ENCODE assay signal across 25 cellular contexts in the genomic region with DNA sequence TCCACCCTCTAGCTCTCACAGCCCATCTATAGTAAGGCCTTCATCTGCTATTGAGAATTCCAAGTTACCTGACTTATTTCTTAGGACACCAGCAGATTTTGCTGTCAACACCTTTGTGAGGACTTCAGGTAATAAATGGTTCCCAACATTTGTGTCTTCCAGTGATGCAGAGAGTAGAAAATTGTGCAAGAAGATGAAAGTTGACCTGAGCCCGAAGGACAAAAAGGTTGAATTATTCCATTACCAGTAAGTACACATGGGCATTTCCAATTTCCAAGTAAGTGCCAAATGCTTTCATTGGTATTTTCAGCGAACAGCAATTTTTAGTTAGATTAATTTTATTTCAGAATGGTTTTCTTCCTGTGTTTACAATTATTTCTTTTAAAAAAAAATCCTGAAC.
"Had no signal": no experiment of that assay in that cellular context is flagged by ENCODE, and none has a peak within 500 bp of the region (broad histone marks: within the 10 kb centered on the region; RNA-seq: fewer than 3 reads in every experiment).

No MANE protein-coding gene starts in this region.

- DNase-seq: heart right ventricle; hippocampal formation; kidney glomerular epithelial cell; left cardiac atrium; left lung; midbrain; mucosa of descending colon; naive thymus-derived CD4-positive, alpha-beta T cell; ovary; retina; right cardiac atrium; sigmoid colon; small intestine; stimulated activated CD4-positive, alpha-beta T cell treated with anti-CD3 and anti-CD28 coated beads, Interleukin-1b, Interleukin-23, amount 100 ng/mL, for 48 hours; stimulated activated CD4-positive, alpha-beta T cell treated with anti-CD3 and anti-CD28 coated beads, Interleukin-2, amount 100 ng/mL, for 48 hours; stimulated activated CD4-positive, alpha-beta T cell treated with anti-CD3 and anti-CD28 coated beads, Interleukin-4, amount 100 ng/mL, for 4 hours; stimulated activated CD8-positive, alpha-beta memory T cell treated with anti-CD3 and anti-CD28 coated beads, Interleukin-4, amount 100 ng/mL, for 48 hours; stimulated activated naive CD4-positive, alpha-beta T cell treated with Interleukin-2 at 50 U/mL for 16 hours; stimulated activated naive CD8-positive, alpha-beta T cell treated with anti-CD3 and anti-CD28 coated beads, Interleukin-15, amount 100 ng/mL, for 72 hours; substantia nigra; upper lobe of left lung had no signal

- H3K36me3 ChIP-seq: ovary, prostate gland had no signal

- H3K27ac ChIP-seq: heart right ventricle, left lung, ovary, prostate gland, sigmoid colon, tibial nerve, upper lobe of left lung, vagina had no signal

- H3K4me3 ChIP-seq: heart right ventricle, left lung, lung, mucosa of descending colon, ovary, prostate gland, sigmoid colon, tibial nerve, upper lobe of left lung, vagina had no signal

- H3K9me3 ChIP-seq: heart right ventricle, left lung, mucosa of descending colon, ovary, prostate gland, sigmoid colon, tibial nerve, upper lobe of left lung, vagina had no signal

- H3K4me1 ChIP-seq: prostate gland had no signal

- H3K27me3 ChIP-seq: heart right ventricle, left lung, ovary, sigmoid colon, tibial nerve, upper lobe of left lung, vagina had no signal
